21 cellular contexts compared by ENCODE assay signal in the genomic region with DNA sequence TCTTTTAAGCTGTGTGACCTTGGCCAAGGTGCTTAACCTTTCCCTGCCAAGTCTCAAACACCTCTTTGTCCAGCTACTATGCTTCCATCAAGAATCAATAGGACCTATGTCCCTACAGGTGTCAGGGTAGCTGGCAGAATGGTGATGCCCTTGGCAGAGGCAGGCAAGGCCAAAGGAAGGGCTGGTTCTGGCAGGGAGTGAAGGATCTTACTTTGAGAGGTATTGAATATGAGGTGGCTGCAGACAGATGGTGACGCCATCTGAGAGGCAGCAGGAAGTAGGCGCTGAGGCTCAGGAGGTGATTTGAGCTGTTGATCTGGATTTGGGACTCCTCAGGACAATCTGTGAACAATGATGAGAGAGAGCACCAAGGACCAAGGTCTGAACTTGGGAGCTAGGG. TPM values are rescaled to one million over a fixed set of nuclear protein-coding genes. Genes with fewer than 3 reads are reported as not detected.
"Had no signal": no experiment of that assay in that cellular context is flagged by ENCODE, and none has a peak within 500 bp of the region (broad histone marks: within the 10 kb centered on the region; RNA-seq: fewer than 3 reads in every experiment).

No MANE protein-coding gene starts in this region.

- H3K36me3 ChIP-seq: tibial nerve, uterus had no signal

- H3K36me3 Mint-ChIP-seq: mesothelial cell of epicardium had no signal

- H3K4me3 Mint-ChIP-seq: activated CD4-positive, alpha-beta T cell treated with anti-CD3 and anti-CD28 coated beads, Interleukin-2, amount 10 ng/mL, durations not matched to agents 7 days and 5 days; activated CD8-positive, alpha-beta T cell treated with anti-CD3 and anti-CD28 coated beads, Interleukin-2, amount 10 ng/mL, durations not matched to agents 7 days and 5 days; activated T-cell treated with anti-CD3 and anti-CD28 coated beads, Interleukin-2, amount 50 U/mL, for 24 hours; mesothelial cell of epicardium; stimulated activated naive CD8-positive, alpha-beta T cell treated with anti-CD3 and anti-CD28 coated beads, Interleukin-15, Interleukin-2, amounts not matched to agents 100 ng/mL and 50 ng/mL, for 24 hours had no signal

- H3K9me3 ChIP-seq: psoas muscle, tibial nerve, uterus had no signal

- ATAC-seq: activated CD4-positive, CD25-positive, alpha-beta regulatory T cell treated with anti-CD3 and anti-CD28 coated beads, Interleukin-2, amount 50 U/mL, for 24 hours; activated CD8-positive, alpha-beta T cell treated with anti-CD3 and anti-CD28 coated beads, Interleukin-2, amount 10 ng/mL, durations not matched to agents 7 days and 5 days; left cardiac atrium; psoas muscle; right cardiac atrium had no signal

- H3K27ac Mint-ChIP-seq: activated CD8-positive, alpha-beta T cell treated with anti-CD3 and anti-CD28 coated beads, Interleukin-2, amount 10 ng/mL, durations not matched to agents 7 days and 5 days; activated T-cell treated with anti-CD3 and anti-CD28 coated beads, Interleukin-2, amount 50 U/mL, for 24 hours; activated T-helper 2 cell treated with anti-CD3 and anti-CD28 coated beads, Interferon-gamma antibody, Interleukin-2, Interleukin-4, amounts not matched to agents 10 μg/mL and 5 μg/mL and 100 μg/mL, durations not matched to agents 14 hours and 24 hours and 36 hours; mesothelial cell of epicardium; stimulated activated naive CD8-positive, alpha-beta T cell treated with anti-CD3 and anti-CD28 coated beads, Interleukin-15, Interleukin-2, amounts not matched to agents 100 ng/mL and 50 ng/mL, for 24 hours had no signal

- DNase-seq: activated CD4-positive, alpha-beta T cell treated with anti-CD3 and anti-CD28 coated beads, Interleukin-2, amount 10 ng/mL, durations not matched to agents 7 days and 5 days; activated CD8-positive, alpha-beta T cell treated with anti-CD3 and anti-CD28 coated beads, Interleukin-2, amount 10 ng/mL, durations not matched to agents 7 days and 5 days; activated naive CD4-positive, alpha-beta T cell treated with anti-CD3 and anti-CD28 coated beads, Interleukin-2, amount 50 U/mL, for 16 hours; activated T-cell treated with anti-CD3 and anti-CD28 coated beads, Interleukin-2, amount 50 U/mL, for 24 hours; foreskin fibroblast; left cardiac atrium; stimulated activated CD4-positive, alpha-beta T cell treated with anti-CD3 and anti-CD28 coated beads, Interleukin-15, amount 100 ng/mL, for 24 hours; stimulated activated CD4-positive, alpha-beta T cell treated with anti-CD3 and anti-CD28 coated beads, Interleukin-2, amount 100 ng/mL, for 48 hours; T-helper 1 cell; T-helper 9 cell; uterus had no signal

- H3K9me3 Mint-ChIP-seq: activated CD4-positive, alpha-beta T cell treated with anti-CD3 and anti-CD28 coated beads, Interleukin-2, amount 10 ng/mL, durations not matched to agents 7 days and 5 days; activated T-cell treated with anti-CD3 and anti-CD28 coated beads, Interleukin-2, amount 50 U/mL, for 24 hours; activated T-helper 2 cell treated with anti-CD3 and anti-CD28 coated beads, Interferon-gamma antibody, Interleukin-2, Interleukin-4, amounts not matched to agents 10 μg/mL and 5 μg/mL and 100 μg/mL, durations not matched to agents 14 hours and 24 hours and 36 hours; mesothelial cell of epicardium; stimulated activated naive CD8-positive, alpha-beta T cell treated with anti-CD3 and anti-CD28 coated beads, Interleukin-15, Interleukin-2, amounts not matched to agents 100 ng/mL and 50 ng/mL, for 24 hours had no signal

- H3K27me3 ChIP-seq: hepatocyte, tibial nerve, uterus had no signal

- H3K27ac ChIP-seq: epithelial cell of prostate, hepatocyte, psoas muscle, skin epidermis, tibial nerve, uterus had no signal

- H3K4me1 ChIP-seq: psoas muscle, tibial nerve, uterus had no signal

- H3K4me1 Mint-ChIP-seq: activated CD4-positive, alpha-beta T cell treated with anti-CD3 and anti-CD28 coated beads, Interleukin-2, amount 10 ng/mL, durations not matched to agents 7 days and 5 days; mesothelial cell of epicardium had no signal

- H3K4me3 ChIP-seq: hepatocyte, psoas muscle, skin epidermis, tibial nerve, uterus had no signal

RNA-seq across cellular contexts. Expression of gene ABCC3, which starts 12.5 kb away (rescaled TPM):
- total RNA-seq: activated CD4-positive, alpha-beta T cell treated with anti-CD3 and anti-CD28 coated beads, Interleukin-2, amount 10 ng/mL, durations not matched to agents 7 days and 5 days; activated CD8-positive, alpha-beta T cell treated with anti-CD3 and anti-CD28 coated beads, Interleukin-2, amount 10 ng/mL, durations not matched to agents 7 days and 5 days; activated T-helper 2 cell treated with anti-CD3 and anti-CD28 coated beads, Interferon-gamma antibody, Interleukin-2, Interleukin-4, amounts not matched to agents 10 μg/mL and 5 μg/mL and 100 μg/mL, durations not matched to agents 14 hours and 24 hours and 36 hours had no signal
